Comparison of ENCODE assay signal across 8 cellular contexts in the genomic region with DNA sequence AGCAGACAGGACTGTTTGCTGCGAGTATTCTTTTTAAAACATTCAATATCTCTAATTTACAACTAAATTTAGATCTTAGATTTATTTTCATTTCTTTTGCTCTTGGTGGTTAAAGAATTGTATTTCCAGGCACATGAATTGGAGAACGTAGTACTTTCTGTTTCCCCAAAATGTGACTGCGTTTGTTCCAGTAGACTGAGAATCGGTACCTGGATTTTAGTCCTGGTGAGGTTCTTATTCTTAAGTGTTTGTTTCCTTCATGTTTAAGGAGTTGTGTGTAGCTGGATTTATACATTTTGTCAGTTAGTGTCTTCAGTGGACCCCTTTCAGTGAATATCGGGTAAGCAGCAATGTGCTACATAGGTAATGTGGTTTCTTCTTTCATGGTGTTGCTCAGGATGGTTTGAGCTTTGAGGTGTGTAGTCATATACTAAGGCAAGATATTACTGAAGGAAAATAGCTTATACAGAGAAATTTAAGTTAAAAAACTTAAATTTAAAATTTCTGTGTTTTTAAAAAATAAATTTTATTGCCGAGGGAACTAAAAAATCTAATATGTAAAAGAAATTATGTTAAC. TPM values are rescaled to one million over a fixed set of nuclear protein-coding genes. Genes with fewer than 3 reads are reported as not detected.
DNase-seq lines count a peak whose midpoint lies in the region; ATAC-seq, FAIRE-seq and TF ChIP-seq lines count a peak whose summit lies in the region.

No MANE protein-coding gene starts in this region.

- no peaks in the 10 kb centered on the region for H3K27me3 Mint-ChIP-seq in memory B cell

- H3K9me3 Mint-ChIP-seq in memory B cell, result no peaks in the 10 kb centered on the region

- TF ChIP-seq CTCF in A549 (IDR thresholded peaks at IDR 0.05), result no peak

- peaks cover 2% of the 10 kb centered on the region for H3K36me3 Mint-ChIP-seq in memory B cell

- WGBS in A549 (ENCODE audit: missing lambda C conversion rate), result 2% methylated on average over 6 of the region's 6 CpGs

- H3K36me3 ChIP-seq in HUES48 (ENCODE audit: control insufficient read depth, insufficient read depth, low read length), result 0 out of 2 replicates have a peak, but pooled peaks cover 4% of the 10 kb centered on the region

- H3K27ac Mint-ChIP-seq in memory B cell, result peak overlapping the region; percentile 89

- peak overlapping the region; percentile 74 for H3K9ac ChIP-seq in HUES48 (ENCODE audit: low read depth, low read length)

- H3K9me3 ChIP-seq in A549 (no peaks in the 10 kb centered on the region), HUES48 (ENCODE audit: control insufficient read depth, insufficient read depth, low read length) (no peaks in the 10 kb centered on the region)

- TF ChIP-seq RAD21 in A549 (conservative IDR thresholded peaks at IDR 0.05 in 1 of 2, IDR thresholded peaks at IDR 0.05 in 1 of 2), result no peak

- H3K4me3 ChIP-seq in A549 (peak overlapping the region; percentile 77), HUES48 (ENCODE audit: low read depth, low read length) (peak overlapping the region; percentile 92)

- H3K4me2 ChIP-seq in A549, result peak overlapping the region; percentile 89

- TF ChIP-seq POLR2A in A549 (IDR thresholded peaks at IDR 0.05; ENCODE audit: low read length), result no peak

- DNase-seq in A549 (ENCODE audit: low read depth in 1 of 2, low spot score in 1 of 2) (no peak), astrocyte of the hippocampus (ENCODE audit: low read depth, low spot score) (peak; percentile 31), memory B cell (ENCODE audit: low spot score in 2 of 2) (no peak), NCI-H2081 treated with DMSO at 0.1 percent for 48 hours (lab: John Stamatoyannopoulos, UW) (no peak)

- ATAC-seq in A549, result no peak
- no peak for ATAC-seq in memory B cell (ENCODE audit: low read depth)
- ATAC-seq in HG03432 (IDR thresholded peaks at IDR 0.05; ENCODE audit: unreplicated experiment), result no peak
- ATAC-seq in GM21447 (IDR thresholded peaks at IDR 0.05; ENCODE audit: unreplicated experiment), result no peak
- no peak for ATAC-seq in GM18907 (IDR thresholded peaks at IDR 0.05; ENCODE audit: unreplicated experiment)

- peak overlapping the region; percentile 91 to 99 for H3K27ac ChIP-seq in A549
- H3K27ac ChIP-seq in HUES48 (ENCODE audit: low read depth, low read length), result peak overlapping the region; percentile 6

- peaks cover 21% of the 10 kb centered on the region for H3K4me1 Mint-ChIP-seq in memory B cell

- H3K4me3 Mint-ChIP-seq in memory B cell, result peak overlapping the region; percentile 93

- H3K4me1 ChIP-seq in A549 (peaks cover 41% of the 10 kb centered on the region), HUES48 (ENCODE audit: control insufficient read depth, insufficient read depth, low read length) (peaks cover 31% of the 10 kb centered on the region; the same call in 1 of the 2 replicates)

- TF ChIP-seq EP300 in A549 (IDR thresholded peaks at IDR 0.05), result no peak

- H3K27me3 ChIP-seq in HUES48 (ENCODE audit: control insufficient read depth, insufficient read depth, low read length), result no peaks in the 10 kb centered on the region

- CTCF ChIA-PET in A549 (lab: Yijun Ruan, JAX), result interaction anchor here (0.9 kb wide), 1 partner anchor 9 kb away, joined by 3 read pairs; no protein-coding TSS in a partner anchor

- POLR2A ChIA-PET in A549 (lab: Yijun Ruan, JAX), result interaction anchor here (2.4 kb wide), 1 partner anchor 13 kb away, joined by 16 read pairs; no protein-coding TSS in a partner anchor

- no peak for FAIRE-seq in A549 (lab: Jason Lieb, UNC)

TF ChIP-seq in A549, 52 proteins besides CTCF, POLR2A, EP300 and RAD21:
- TF ChIP-seq HOXB13 (CRISPR knock-in tag; IDR thresholded peaks at IDR 0.05; ENCODE audit: low read depth) (no peak), RFX5 (IDR thresholded peaks at IDR 0.05) (no peak), PHF8 (IDR thresholded peaks at IDR 0.05; ENCODE audit: borderline replicate concordance, low read depth) (no peak)
- TF ChIP-seq, protein P1, sequence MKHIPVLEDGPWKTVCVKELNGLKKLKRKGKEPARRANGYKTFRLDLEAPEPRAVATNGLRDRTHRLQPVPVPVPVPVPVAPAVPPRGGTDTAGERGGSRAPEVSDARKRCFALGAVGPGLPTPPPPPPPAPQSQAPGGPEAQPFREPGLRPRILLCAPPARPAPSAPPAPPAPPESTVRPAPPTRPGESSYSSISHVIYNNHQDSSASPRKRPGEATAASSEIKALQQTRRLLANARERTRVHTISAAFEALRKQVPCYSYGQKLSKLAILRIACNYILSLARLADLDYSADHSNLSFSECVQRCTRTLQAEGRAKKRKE (CRISPR knock-in tag; IDR thresholded peaks at IDR 0.05; ENCODE audit: low read depth), result no peak
- TF ChIP-seq, protein P2, sequence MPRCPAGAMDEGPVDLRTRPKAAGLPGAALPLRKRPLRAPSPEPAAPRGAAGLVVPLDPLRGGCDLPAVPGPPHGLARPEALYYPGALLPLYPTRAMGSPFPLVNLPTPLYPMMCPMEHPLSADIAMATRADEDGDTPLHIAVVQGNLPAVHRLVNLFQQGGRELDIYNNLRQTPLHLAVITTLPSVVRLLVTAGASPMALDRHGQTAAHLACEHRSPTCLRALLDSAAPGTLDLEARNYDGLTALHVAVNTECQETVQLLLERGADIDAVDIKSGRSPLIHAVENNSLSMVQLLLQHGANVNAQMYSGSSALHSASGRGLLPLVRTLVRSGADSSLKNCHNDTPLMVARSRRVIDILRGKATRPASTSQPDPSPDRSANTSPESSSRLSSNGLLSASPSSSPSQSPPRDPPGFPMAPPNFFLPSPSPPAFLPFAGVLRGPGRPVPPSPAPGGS (IDR thresholded peaks at IDR 0.05), result no peak

RNA-seq across cellular contexts. Expression of gene MIER1, which starts 6.8 kb away (rescaled TPM):
- polyA plus RNA-seq in A549 (2011; rRNA removed) (13.1 and 22.6 TPM in 2 replicates), A549 (2017; fragmentation: RNase III; extraction: RNeasy Plus Mini Kit Qiagen cat#74134 plus additional on column Dnase treatment) (11.9 to 13.5 TPM (median 12.2 TPM) in 3 replicates)
- polyA plus RNA-seq in A549 (2012; cell fraction: cytosol; rRNA removed), result 2.5 and 2.8 TPM in 2 replicates
- 1.4 and 2.4 TPM in 2 replicates for polyA plus RNA-seq in A549 (2012; cell fraction: nucleus; rRNA removed)
- polyA minus RNA-seq in A549 (2011; rRNA and poly(A)+ RNA removed), result 11.1 and 11.4 TPM in 2 replicates

RNA-seq across cellular contexts. Expression of gene DNAI4, which starts 7.0 kb away (rescaled TPM):
- polyA plus RNA-seq in A549 (2011; rRNA removed), result 2.2 and 4.7 TPM in 2 replicates
- 0.13 and 0.17 TPM in 2 replicates for polyA plus RNA-seq in A549 (2012; cell fraction: cytosol; rRNA removed)
- polyA plus RNA-seq in A549 (2012; cell fraction: nucleus; rRNA removed), result 0.12 and 0.24 TPM in 2 replicates
- polyA plus RNA-seq in A549 (2017; fragmentation: RNase III; extraction: RNeasy Plus Mini Kit Qiagen cat#74134 plus additional on column Dnase treatment), result 1.0 to 2.2 TPM (median 1.3 TPM) in 3 replicates
- 0.62 and 1.3 TPM in 2 replicates for polyA minus RNA-seq in A549 (2011; rRNA and poly(A)+ RNA removed)
